ENCODE assay signal across 7 cellular contexts in the genomic region with DNA sequence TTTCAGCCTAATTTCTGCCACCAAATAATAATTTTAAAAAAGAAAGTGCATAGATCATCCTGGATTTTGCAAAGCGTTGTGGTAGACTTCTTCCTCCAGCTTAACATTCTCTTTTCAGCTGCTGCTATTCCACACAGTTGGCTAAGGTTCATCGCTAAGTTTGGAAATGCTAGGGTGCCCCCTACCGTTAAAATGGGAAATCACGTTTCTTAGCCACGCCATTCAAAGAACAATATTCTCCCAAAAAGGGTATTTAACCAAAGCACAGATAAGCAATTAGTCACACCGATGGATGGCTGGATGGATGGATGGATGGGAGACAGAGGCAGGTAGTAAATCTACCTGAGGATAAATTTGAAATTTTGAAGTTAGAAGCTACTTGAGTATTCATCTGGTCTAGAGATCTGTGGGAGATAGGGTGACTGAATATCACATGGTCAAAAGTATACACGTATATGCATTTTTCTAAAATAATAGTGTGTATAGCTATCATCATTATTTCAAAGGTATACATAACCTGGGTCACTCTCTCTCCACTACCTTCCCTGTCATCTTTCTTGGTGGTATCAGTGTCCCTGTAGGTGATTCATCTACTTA.
DNase-seq lines count a peak whose midpoint lies in the region; ATAC-seq, FAIRE-seq and TF ChIP-seq lines count a peak whose summit lies in the region.

No MANE protein-coding gene starts in this region.

- no peaks in the 10 kb centered on the region for H3K36me3 ChIP-seq in OCI-LY7 (ENCODE audit: insufficient read depth, low read length)
- no peaks in the 10 kb centered on the region for H3K36me3 ChIP-seq in hepatocyte (replicated peaks; ENCODE audit: insufficient read depth, low read depth)
- H3K36me3 ChIP-seq in small intestine (ENCODE audit: control insufficient read depth in 2 of 2, insufficient read depth in 2 of 2, low read length in 2 of 2) = no peaks in the 10 kb centered on the region

- peak; percentile 68 for DNase-seq in GM03348 (ENCODE audit: low spot score)
- peak; percentile 32 for DNase-seq in HK-2 (ENCODE audit: unreplicated experiment)
- peak; percentile 63 for DNase-seq in OCI-LY7 (ENCODE audit: low spot score)
- DNase-seq in anterior cingulate cortex (lab: John Stamatoyannopoulos, UW) = peak in 42 of 58 donors; percentile 2 to 65 (median 24)
- peak; percentile 79 for DNase-seq in hepatocyte (ENCODE audit: low spot score)
- DNase-seq in small intestine = peak; percentile 65

- H3K4me2 ChIP-seq in OCI-LY7 (ENCODE audit: low read length) = no peak overlapping the region
- H3K4me2 ChIP-seq in hepatocyte = no peak overlapping the region

- H4K20me1 ChIP-seq in OCI-LY7 (ENCODE audit: insufficient read depth, low read length) (no peaks in the 10 kb centered on the region), hepatocyte (ENCODE audit: insufficient read depth, poor library complexity, severe bottlenecking) (no peaks in the 10 kb centered on the region)

- TF ChIP-seq CTCF in OCI-LY7 (conservative IDR thresholded peaks at IDR 0.05; ENCODE audit: low read length) (peak; percentile 94), hepatocyte (IDR thresholded peaks at IDR 0.05; ENCODE audit: poor library complexity) (peak; percentile 84)

- H2AFZ ChIP-seq in OCI-LY7 (ENCODE audit: low read length) (no peak overlapping the region), hepatocyte (no peak overlapping the region)

- BruUV-seq in OCI-LY7 (replicated peaks; lab: Mats Ljungman, UMichigan) = no TSS peak

- WGBS in hepatocyte (ENCODE audit: low lambda C conversion rate, missing lambda C conversion rate) = 17% methylated on average over 7 of the region's 7 CpGs
- WGBS in small intestine, 3 donors = 3 to 8% (median 6%) methylated on average over 7 of the region's 7 CpGs

- intact Hi-C loops in OCI-LY7 (cut with micrococcal nuclease; ENCODE audit: unreplicated experiment) = loop anchor here (1.0 to 5.0 kb wide), 6 partner anchors 324 to 820 kb away; a partner anchor contains a TSS

- H3K9me2 ChIP-seq in OCI-LY7 (ENCODE audit: insufficient read depth, low read length) = no peaks in the 10 kb centered on the region
- no peaks in the 10 kb centered on the region for H3K9me2 ChIP-seq in hepatocyte (replicated peaks; ENCODE audit: insufficient read depth)

- H3K79me2 ChIP-seq in OCI-LY7 (ENCODE audit: insufficient read depth, low read depth, low read length) (no peaks in the 10 kb centered on the region), hepatocyte (no peaks in the 10 kb centered on the region)

- H3K27ac ChIP-seq in OCI-LY7 (ENCODE audit: low read depth, low read length, poor library complexity, severe bottlenecking) (no peak overlapping the region), hepatocyte (no peak overlapping the region), small intestine (ENCODE audit: low read depth in 1 of 2, low read length in 1 of 2) (no peak overlapping the region)

- POLR2A ChIA-PET in OCI-LY7 (lab: Charles Lee) = interaction anchor here (0.9 to 1.5 kb wide), 2 partner anchors 515 to 518 kb away, joined by 3 to 6 read pairs; no protein-coding TSS in a partner anchor

- ATAC-seq in GM21390 (IDR thresholded peaks at IDR 0.05; ENCODE audit: unreplicated experiment) = peak; percentile 90

- FAIRE-seq in small intestine (lab: Jason Lieb, UNC) = no peak

- H3K4me1 ChIP-seq in OCI-LY7 (ENCODE audit: insufficient read depth, low read length, poor library complexity, severe bottlenecking) (no peaks in the 10 kb centered on the region), hepatocyte (ENCODE audit: insufficient read depth) (no peaks in the 10 kb centered on the region), small intestine (ENCODE audit: control insufficient read depth in 2 of 2, insufficient read depth in 1 of 2, low read depth in 1 of 2, low read length in 1 of 2) (no peaks in the 10 kb centered on the region)

- no peak overlapping the region for H3K4me3 ChIP-seq in OCI-LY7 (ENCODE audit: low read depth, low read length, poor library complexity, severe bottlenecking)
- no peak overlapping the region for H3K4me3 ChIP-seq in hepatocyte
- no peak overlapping the region for H3K4me3 ChIP-seq in small intestine (ENCODE audit: low read depth in 1 of 2, low read length in 2 of 2)

- CTCF ChIA-PET in OCI-LY7 (lab: Charles Lee; ENCODE audit: unreplicated experiment) = interaction anchor here (0.6 to 1.1 kb wide), 3 partner anchors 409 to 518 kb away, joined by 3 to 5 read pairs (median 3); no protein-coding TSS in a partner anchor

- H3K9me3 ChIP-seq in OCI-LY7 (ENCODE audit: low read length) (no peaks in the 10 kb centered on the region), hepatocyte (ENCODE audit: low read depth) (no peaks in the 10 kb centered on the region), small intestine (ENCODE audit: control insufficient read depth, low read depth) (no peaks in the 10 kb centered on the region)

- H3K27me3 ChIP-seq in hepatocyte (no peaks in the 10 kb centered on the region), small intestine (ENCODE audit: control insufficient read depth in 2 of 2, insufficient read depth in 2 of 2, low read length in 2 of 2) (no peaks in the 10 kb centered on the region)

Comparison
In these comparisons a context has a peak if more than half of its experiments do, and no peak if none do; other contexts are left out.
1. DNase-seq: peak in every context shown above with its lines; median percentile 79 in hepatocyte; 68 in GM03348; 65 in small intestine; 63 in OCI-LY7; 32 in HK-2; 24 in anterior cingulate cortex.